ENCODE assay signal across 1 cellular context in genomic region chr17:75979705-75980187, GRCh38.
A peak's percentile ranks its signal among the peaks of the same experiment; 100 is the strongest.
TF ChIP-seq lines count a peak whose summit lies in the region.

No MANE protein-coding gene starts in this region.

TF ChIP-seq in SK-N-SH, 30 proteins besides CTCF, POLR2A, EP300 and RAD21:
- TF ChIP-seq TAF1 (IDR thresholded peaks at IDR 0.05; ENCODE audit: borderline replicate concordance, low read depth, low read length) (0 out of 2 replicates have a peak, but pooled peaks have one; percentile 3), FOSL2 (IDR thresholded peaks at IDR 0.05; ENCODE audit: borderline replicate concordance, low read depth) (no peak), YY1 (IDR thresholded peaks at IDR 0.05; ENCODE audit: low read depth) (peak; percentile 67; the same call in 1 of the 2 replicates), MXI1 (IDR thresholded peaks at IDR 0.05; ENCODE audit: low read depth, low read length) (peak; percentile 63)
